25 cellular contexts compared by ENCODE assay signal in the genomic region with DNA sequence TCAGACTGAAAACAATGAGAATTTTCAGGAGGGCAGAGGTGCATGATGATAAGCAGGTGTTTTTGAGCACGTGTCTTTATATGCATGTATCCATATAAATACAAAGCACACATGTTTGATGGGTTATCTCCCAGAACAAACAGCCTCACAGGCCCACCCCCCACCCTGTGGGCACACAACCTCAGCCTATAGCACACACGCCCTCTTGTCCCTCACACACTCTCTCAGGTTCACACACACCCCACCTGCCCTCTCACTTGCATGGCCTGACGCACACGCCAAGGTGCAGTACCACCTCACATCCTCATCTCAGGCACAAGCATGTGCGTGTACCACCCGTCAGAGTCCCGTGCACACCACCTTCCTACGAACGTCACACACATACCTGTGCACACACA. TPM values are rescaled to one million over a fixed set of nuclear protein-coding genes. Genes with fewer than 3 reads are reported as not detected.
A peak's percentile ranks its signal among the peaks of the same experiment; 100 is the strongest.
DNase-seq lines count a peak whose midpoint lies in the region; TF ChIP-seq lines count a peak whose summit lies in the region.
"Had no signal": no experiment of that assay in that cellular context is flagged by ENCODE, and none has a peak within 500 bp of the region (broad histone marks: within the 10 kb centered on the region; RNA-seq: fewer than 3 reads in every experiment).

No MANE protein-coding gene starts in this region.

- no CpG with 5 or more reads among the region's 9 CpGs for WGBS in mesendoderm (ENCODE audit: extremely low coverage, insufficient coverage, low lambda C conversion rate)

- no peak overlapping the region for H3K4me3 Mint-ChIP-seq in type B pancreatic cell
- H3K4me3 Mint-ChIP-seq in glutamatergic neuron (ENCODE audit: unreplicated experiment) = no peak overlapping the region
- H3K4me3 Mint-ChIP-seq: activated naive CD4-positive, alpha-beta T cell treated with anti-CD3 and anti-CD28 coated beads, Interleukin-2, amount 50 U/mL, for 24 hours; CD8-positive, alpha-beta T cell; nephron progenitor cell; stimulated activated memory B cell treated with anti-CD40 and anti-IgM and Interleukin-4, amounts not matched to agents 10 μg/mL and 1 μg/mL and 100 μg/mL, for 72 hours; T-cell had no signal

- no peak overlapping the region for H2BK15ac ChIP-seq in mesendoderm (replicated peaks; ENCODE audit: low read depth)

- no peak overlapping the region for H3K27ac ChIP-seq in mesendoderm (ENCODE audit: low read depth, low read length)

- no peaks in the 10 kb centered on the region for H3K36me3 ChIP-seq in mesendoderm (ENCODE audit: control insufficient read depth, insufficient read depth, low read length)

- peak overlapping the region; percentile 52 for H3K23ac ChIP-seq in mesendoderm (ENCODE audit: low read length)

- peak overlapping the region; percentile 94 for H2AK5ac ChIP-seq in mesendoderm (ENCODE audit: low read length)

- H3K9me3 Mint-ChIP-seq in type B pancreatic cell (peaks cover 5% of the 10 kb centered on the region), glutamatergic neuron (ENCODE audit: unreplicated experiment) (no peaks in the 10 kb centered on the region)
- H3K9me3 Mint-ChIP-seq: activated naive CD4-positive, alpha-beta T cell treated with anti-CD3 and anti-CD28 coated beads, Interleukin-2, amount 50 U/mL, for 24 hours; CD8-positive, alpha-beta T cell; nephron progenitor cell; T-cell had no signal

- no peak for TF ChIP-seq CTCF in type B pancreatic cell (conservative IDR thresholded peaks at IDR 0.05)
- no peak for TF ChIP-seq CTCF in glutamatergic neuron (IDR thresholded peaks at IDR 0.05; ENCODE audit: partially characterized antibody, unreplicated experiment)

- H3K4ac ChIP-seq in mesendoderm (ENCODE audit: low read depth, low read length) = no peak overlapping the region

- H2BK5ac ChIP-seq in mesendoderm (ENCODE audit: low read length) = no peak overlapping the region

- H3K9ac ChIP-seq in mesendoderm (ENCODE audit: low read length) = no peak overlapping the region

- H3K27me3 ChIP-seq in mesendoderm (ENCODE audit: insufficient read depth, low read length, poor library complexity) = no peaks in the 10 kb centered on the region

- DNase-seq in NCI-H1417 (lab: John Stamatoyannopoulos, UW) (peak in 2 of 3 experiments; percentile 45 to 48), NCI-H1417 treated with DMSO at 0.1 percent for 48 hours (lab: John Stamatoyannopoulos, UW) (no peak), NCI-H748 treated with DMSO at 0.1 percent for 48 hours (lab: John Stamatoyannopoulos, UW) (peak; percentile 84), mesendoderm (no peak), type B pancreatic cell (ENCODE audit: extremely low spot score, unreplicated experiment) (no peak), glutamatergic neuron (no peak), iPS-NIHi11 (ENCODE audit: low spot score) (no peak), T-helper 9 cell (no peak)
- DNase-seq: 8988T; activated CD4-positive, alpha-beta T cell treated with anti-CD3 and anti-CD28 coated beads for 48 hours; AML-193; anterior cingulate cortex; caudate nucleus; CD8-positive, alpha-beta T cell; dermis blood vessel endothelial cell; head of caudate nucleus; left cardiac atrium; NCI-H2081 treated with DMSO at 0.1 percent for 48 hours; nephron progenitor cell; OCI-M1; SIG-M5; stimulated activated CD4-positive, alpha-beta T cell treated with anti-CD3 and anti-CD28 coated beads, Interleukin-1b, Interleukin-23, amount 100 ng/mL, for 48 hours; T-cell had no signal

- no peak overlapping the region for H2BK120ac ChIP-seq in mesendoderm (ENCODE audit: low read depth, low read length)

- no peak overlapping the region for H4K8ac ChIP-seq in mesendoderm (ENCODE audit: low read depth, low read length)

- no peaks in the 10 kb centered on the region for H3K79me1 ChIP-seq in mesendoderm (ENCODE audit: low read length)

- H3K18ac ChIP-seq in mesendoderm (ENCODE audit: low read length) = no peak overlapping the region

- H3K27ac Mint-ChIP-seq in type B pancreatic cell = peak overlapping the region; percentile 63
- no peak overlapping the region for H3K27ac Mint-ChIP-seq in glutamatergic neuron (ENCODE audit: unreplicated experiment)
- H3K27ac Mint-ChIP-seq: activated naive CD4-positive, alpha-beta T cell treated with anti-CD3 and anti-CD28 coated beads, Interleukin-2, amount 50 U/mL, for 24 hours; CD8-positive, alpha-beta T cell; nephron progenitor cell; stimulated activated memory B cell treated with anti-CD40 and anti-IgM and Interleukin-4, amounts not matched to agents 10 μg/mL and 1 μg/mL and 100 μg/mL, for 72 hours; T-cell had no signal

- H3K79me2 ChIP-seq in mesendoderm (ENCODE audit: control insufficient read depth, insufficient read depth, low read length) = no peaks in the 10 kb centered on the region

- no peak overlapping the region for H4K5ac ChIP-seq in mesendoderm (ENCODE audit: low read length)

- H3K4me2 ChIP-seq in mesendoderm (ENCODE audit: low read length) = no peak overlapping the region

- peaks cover 8% of the 10 kb centered on the region for H3K4me1 ChIP-seq in mesendoderm (ENCODE audit: control insufficient read depth, low read depth, low read length)

- no peak overlapping the region for H3K4me3 ChIP-seq in mesendoderm (ENCODE audit: low read length)

- H3K4me1 Mint-ChIP-seq in type B pancreatic cell (ENCODE audit: unreplicated experiment) = peaks cover 27% of the 10 kb centered on the region
- no peaks in the 10 kb centered on the region for H3K4me1 Mint-ChIP-seq in glutamatergic neuron (ENCODE audit: low read depth, unreplicated experiment)
- H3K4me1 Mint-ChIP-seq: stimulated activated memory B cell treated with anti-CD40 and anti-IgM and Interleukin-4, amounts not matched to agents 10 μg/mL and 1 μg/mL and 100 μg/mL, for 72 hours had no signal

- peak overlapping the region; percentile 44 for H3K56ac ChIP-seq in mesendoderm (ENCODE audit: low read length)

- H3K36me3 Mint-ChIP-seq in type B pancreatic cell (peaks cover 4% of the 10 kb centered on the region), glutamatergic neuron (ENCODE audit: unreplicated experiment) (no peaks in the 10 kb centered on the region)
- H3K36me3 Mint-ChIP-seq: activated naive CD4-positive, alpha-beta T cell treated with anti-CD3 and anti-CD28 coated beads, Interleukin-2, amount 50 U/mL, for 24 hours; CD8-positive, alpha-beta T cell; stimulated activated memory B cell treated with anti-CD40 and anti-IgM and Interleukin-4, amounts not matched to agents 10 μg/mL and 1 μg/mL and 100 μg/mL, for 72 hours; T-cell had no signal

- H3K27me3 Mint-ChIP-seq in type B pancreatic cell = no peaks in the 10 kb centered on the region
- H3K27me3 Mint-ChIP-seq in glutamatergic neuron (ENCODE audit: unreplicated experiment) = no peaks in the 10 kb centered on the region

RNA-seq across cellular contexts. Expression of a gene that starts 8.5 kb away (rescaled TPM):
- polyA plus RNA-seq in mesendoderm (2013, experiment 1 of 2) = 450 TPM
- 461 TPM for polyA plus RNA-seq in mesendoderm (2013, experiment 2 of 2)
- total RNA-seq in type B pancreatic cell (ENCODE audit: low replicate concordance) = 768 and 2,227 TPM in 2 replicates
- total RNA-seq in glutamatergic neuron (ENCODE audit: unreplicated experiment) = 14.0 TPM

RNA-seq across cellular contexts. Expression of a gene that starts 35.5 kb away (rescaled TPM):
- polyA plus RNA-seq in mesendoderm (2013, experiment 1 of 2) = 373 TPM
- 379 TPM for polyA plus RNA-seq in mesendoderm (2013, experiment 2 of 2)
- total RNA-seq in type B pancreatic cell (ENCODE audit: low replicate concordance) (480 and 1,293 TPM in 2 replicates), glutamatergic neuron (ENCODE audit: unreplicated experiment) (1.3 TPM)

Comparison
In these comparisons a context has a peak if more than half of its experiments do, and no peak if none do; other contexts are left out.
1. DNase-seq: peak in NCI-H1417 (2 of 3) and NCI-H748 treated with DMSO at 0.1 percent for 48 hours (single experiment); none in NCI-H1417 treated with DMSO at 0.1 percent for 48 hours (single experiment), mesendoderm (single experiment), type B pancreatic cell (single experiment), glutamatergic neuron (single experiment), iPS-NIHi11 (single experiment) and T-helper 9 cell (single experiment).
2. RNA of a gene that starts 8.5 kb away (total RNA-seq): 768 to 2,227 TPM in type B pancreatic cell; 14.0 TPM in glutamatergic neuron (single experiment); every median in the first group is over 10 times any median in the second.
3. RNA of a gene that starts 35.5 kb away (total RNA-seq): 480 to 1,293 TPM in type B pancreatic cell; 1.3 TPM in glutamatergic neuron (single experiment); every median in the first group is over 100 times any median in the second.